In the genomic region with DNA sequence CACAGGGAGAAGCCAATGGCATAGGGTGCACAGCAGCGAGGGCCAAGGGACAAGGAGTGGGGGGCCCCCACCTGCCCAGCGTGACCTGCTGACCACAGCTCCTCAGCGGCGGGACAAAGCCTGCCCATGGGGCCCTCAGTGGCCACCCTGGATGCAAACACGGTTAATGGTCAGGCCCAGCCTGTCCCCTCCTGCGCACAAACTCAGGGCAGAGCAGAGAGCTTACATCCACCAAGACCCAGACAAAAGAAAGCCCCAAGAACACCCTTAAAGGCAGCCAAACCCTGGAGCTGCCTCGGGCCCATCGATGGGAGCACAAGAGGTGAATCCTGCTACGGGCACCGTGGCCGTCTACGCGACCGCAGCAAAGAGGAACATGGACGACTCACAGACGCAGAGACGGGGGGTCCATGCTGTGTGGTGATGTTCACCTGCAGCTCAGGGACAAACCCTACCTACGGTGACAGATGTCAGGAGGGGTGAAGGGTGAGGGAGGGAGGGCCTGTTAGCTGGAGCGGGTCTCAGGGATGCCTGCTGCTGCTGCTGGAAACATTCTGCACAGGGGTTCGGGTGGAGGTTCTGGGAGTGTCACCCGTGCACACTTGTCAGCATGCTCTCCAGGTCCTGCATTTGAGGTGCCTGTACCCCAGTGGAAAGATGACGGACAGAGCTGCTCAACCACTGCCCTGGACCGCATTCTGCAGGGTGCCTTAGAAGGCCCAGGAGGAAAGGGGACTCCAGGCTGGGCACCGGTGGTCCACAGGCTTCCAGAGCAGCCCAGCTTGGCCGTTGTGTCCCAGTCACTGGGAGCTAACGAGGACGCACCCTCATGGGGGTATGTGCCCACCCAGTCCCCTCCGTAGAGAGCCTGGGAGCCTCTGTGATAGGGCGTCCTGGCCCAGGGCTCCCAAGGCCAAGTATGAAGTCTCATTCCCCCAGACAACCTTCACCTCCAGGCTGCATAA, we compare ENCODE assay signal across 25 cellular contexts. TPM values are rescaled to one million over a fixed set of nuclear protein-coding genes. Genes with fewer than 3 reads are reported as not detected.
DNase-seq lines count a peak whose midpoint lies in the region; ATAC-seq and TF ChIP-seq lines count a peak whose summit lies in the region.
"Had no signal": no experiment of that assay in that cellular context is flagged by ENCODE, and none has a peak within 500 bp of the region (broad histone marks: within the 10 kb centered on the region; RNA-seq: fewer than 3 reads in every experiment).

No MANE protein-coding gene starts in this region.

- CTCF ChIA-PET in activated CD4-positive, alpha-beta memory T cell treated with anti-CD3 and anti-CD28 coated beads, Interleukin-2, amount 10 ng/mL, durations not matched to agents 7 days and 5 days (lab: Charles Lee), result no interaction called here
- CTCF ChIA-PET in activated CD4-positive, alpha-beta memory T cell treated with anti-CD3 and anti-CD28 coated beads for 36 hours (lab: Charles Lee), result interaction anchor here (0.8 kb wide), 1 partner anchor 623 kb away, joined by 3 read pairs; no protein-coding TSS in a partner anchor
- CTCF ChIA-PET in WTC11 (lab: Charles Lee), result no interaction called here

- no peak for ATAC-seq in HG02885 (IDR thresholded peaks at IDR 0.05; ENCODE audit: poor library complexity, unreplicated experiment)
- ATAC-seq in WTC11, result no peak
- ATAC-seq: activated T-cell treated with anti-CD3 and anti-CD28 coated beads, Interleukin-2, amount 50 U/mL, for 72 hours; K562; natural killer cell treated with Interleukin-12 subunit alpha and Interleukin-12 subunit beta and Interleukin-15 and Interleukin-18, amount 100 ng/mL, for 72 hours had no signal

- H3K36me3 ChIP-seq in endodermal cell (ENCODE audit: control insufficient read depth, insufficient read depth, low read length) (no peaks in the 10 kb centered on the region), ovary (no peaks in the 10 kb centered on the region)
- H3K36me3 ChIP-seq: left ventricle myocardium inferior had no signal

- H3K4me3 ChIP-seq in endodermal cell (ENCODE audit: low read length) (no peak overlapping the region), ovary (no peak overlapping the region)
- H3K4me3 ChIP-seq: K562, left ventricle myocardium inferior had no signal

- H3K36me3 Mint-ChIP-seq in activated CD4-positive, alpha-beta memory T cell treated with anti-CD3 and anti-CD28 coated beads, Interleukin-2, amount 10 ng/mL, durations not matched to agents 7 days and 5 days (ENCODE audit: low read depth), result no peaks in the 10 kb centered on the region
- no peaks in the 10 kb centered on the region for H3K36me3 Mint-ChIP-seq in activated CD4-positive, alpha-beta memory T cell treated with anti-CD3 and anti-CD28 coated beads for 36 hours
- H3K36me3 Mint-ChIP-seq in endodermal cell (ENCODE audit: low read depth) (no peaks in the 10 kb centered on the region), WTC11 (no peaks in the 10 kb centered on the region)
- H3K36me3 Mint-ChIP-seq: activated naive CD8-positive, alpha-beta T cell; natural killer cell treated with Interleukin-12 subunit alpha and Interleukin-12 subunit beta and Interleukin-15 and Interleukin-18, amount 100 ng/mL, for 72 hours had no signal

- WGBS in endodermal cell (ENCODE audit: insufficient coverage in 1 of 2, insufficient read length in 1 of 2), 2 experiments, result 92 to 96% methylated on average over 20 to 29 of the region's 29 CpGs
- 86 to 91% (median 87%) methylated on average over 29 of the region's 29 CpGs for WGBS in ovary, 3 donors

- H3K4me1 ChIP-seq in endodermal cell (ENCODE audit: control insufficient read depth, insufficient read depth, low read length) (no peaks in the 10 kb centered on the region), ovary (ENCODE audit: insufficient read depth) (no peaks in the 10 kb centered on the region)
- H3K4me1 ChIP-seq: left ventricle myocardium inferior had no signal

- H3K27ac Mint-ChIP-seq in activated CD4-positive, alpha-beta memory T cell treated with anti-CD3 and anti-CD28 coated beads, Interleukin-2, amount 10 ng/mL, durations not matched to agents 7 days and 5 days, result no peak overlapping the region
- H3K27ac Mint-ChIP-seq in activated CD4-positive, alpha-beta memory T cell treated with anti-CD3 and anti-CD28 coated beads for 36 hours, result no peak overlapping the region
- H3K27ac Mint-ChIP-seq in endodermal cell, result no peak overlapping the region
- no peak overlapping the region for H3K27ac Mint-ChIP-seq in WTC11
- H3K27ac Mint-ChIP-seq: activated B cell treated with CpG ODN at 0.5 μM for 24 hours; activated naive CD8-positive, alpha-beta T cell; activated T-cell treated with anti-CD3 and anti-CD28 coated beads, Interleukin-2, amount 50 U/mL, for 72 hours; natural killer cell treated with Interleukin-12 subunit alpha and Interleukin-12 subunit beta and Interleukin-15 and Interleukin-18, amount 100 ng/mL, for 72 hours had no signal

- H3K9me3 Mint-ChIP-seq in activated CD4-positive, alpha-beta memory T cell treated with anti-CD3 and anti-CD28 coated beads, Interleukin-2, amount 10 ng/mL, durations not matched to agents 7 days and 5 days, result no peaks in the 10 kb centered on the region
- H3K9me3 Mint-ChIP-seq in activated CD4-positive, alpha-beta memory T cell treated with anti-CD3 and anti-CD28 coated beads for 36 hours, result peaks cover 3% of the 10 kb centered on the region
- H3K9me3 Mint-ChIP-seq in endodermal cell (peaks cover 7% of the 10 kb centered on the region), WTC11 (peaks cover 7% of the 10 kb centered on the region)
- H3K9me3 Mint-ChIP-seq: natural killer cell treated with Interleukin-12 subunit alpha and Interleukin-12 subunit beta and Interleukin-15 and Interleukin-18, amount 100 ng/mL, for 72 hours had no signal

- no peak overlapping the region for H3K9ac ChIP-seq in endodermal cell (ENCODE audit: extremely low read depth, low read length, poor library complexity, severe bottlenecking)

- no peak for TF ChIP-seq POLR2A in ovary (IDR thresholded peaks at IDR 0.05)

- POLR2A ChIA-PET in activated CD4-positive, alpha-beta memory T cell treated with anti-CD3 and anti-CD28 coated beads, Interleukin-2, amount 10 ng/mL, durations not matched to agents 7 days and 5 days (lab: Charles Lee), result interaction anchor here (1.2 kb wide), 1 partner anchor 39 kb away, joined by 3 read pairs; no protein-coding TSS in a partner anchor
- POLR2A ChIA-PET in activated CD4-positive, alpha-beta memory T cell treated with anti-CD3 and anti-CD28 coated beads for 36 hours (lab: Charles Lee), result no interaction called here
- POLR2A ChIA-PET in WTC11 (lab: Charles Lee), result no interaction called here

- H3K4me1 Mint-ChIP-seq in activated CD4-positive, alpha-beta memory T cell treated with anti-CD3 and anti-CD28 coated beads, Interleukin-2, amount 10 ng/mL, durations not matched to agents 7 days and 5 days, result no peaks in the 10 kb centered on the region
- no peaks in the 10 kb centered on the region for H3K4me1 Mint-ChIP-seq in activated CD4-positive, alpha-beta memory T cell treated with anti-CD3 and anti-CD28 coated beads for 36 hours (ENCODE audit: low read depth)
- H3K4me1 Mint-ChIP-seq in endodermal cell (no peaks in the 10 kb centered on the region), WTC11 (no peaks in the 10 kb centered on the region; the same call in 1 of the 2 replicates)
- H3K4me1 Mint-ChIP-seq: activated B cell treated with CpG ODN at 0.5 μM for 24 hours had no signal

- no peak overlapping the region for H3K4me3 Mint-ChIP-seq in activated CD4-positive, alpha-beta memory T cell treated with anti-CD3 and anti-CD28 coated beads, Interleukin-2, amount 10 ng/mL, durations not matched to agents 7 days and 5 days
- no peak overlapping the region for H3K4me3 Mint-ChIP-seq in activated CD4-positive, alpha-beta memory T cell treated with anti-CD3 and anti-CD28 coated beads for 36 hours
- H3K4me3 Mint-ChIP-seq in endodermal cell, result no peak overlapping the region
- H3K4me3 Mint-ChIP-seq in WTC11, result no peak overlapping the region
- H3K4me3 Mint-ChIP-seq: activated B cell treated with CpG ODN at 0.5 μM for 24 hours; activated naive CD8-positive, alpha-beta T cell; activated T-cell treated with anti-CD3 and anti-CD28 coated beads, Interleukin-2, amount 50 U/mL, for 72 hours; natural killer cell treated with Interleukin-12 subunit alpha and Interleukin-12 subunit beta and Interleukin-15 and Interleukin-18, amount 100 ng/mL, for 72 hours had no signal

- peak overlapping the region; percentile 87 for H3K27ac ChIP-seq in C4-2B
- no peak overlapping the region for H3K27ac ChIP-seq in endodermal cell (ENCODE audit: low read depth, low read length)
- H3K27ac ChIP-seq in ovary, result no peak overlapping the region
- H3K27ac ChIP-seq: left ventricle myocardium inferior had no signal

- intact Hi-C loops in activated CD4-positive, alpha-beta memory T cell treated with anti-CD3 and anti-CD28 coated beads for 36 hours (cut with micrococcal nuclease), result no loop called here
- intact Hi-C loops in ovary (cut with DNase I), result no loop called here

- H3K9me3 ChIP-seq in endodermal cell (ENCODE audit: control insufficient read depth, low read length) (no peaks in the 10 kb centered on the region), ovary (no peaks in the 10 kb centered on the region)

- no peak for TF ChIP-seq EP300 in ovary (IDR thresholded peaks at IDR 0.05)

- no peaks in the 10 kb centered on the region for H3K27me3 Mint-ChIP-seq in activated CD4-positive, alpha-beta memory T cell treated with anti-CD3 and anti-CD28 coated beads, Interleukin-2, amount 10 ng/mL, durations not matched to agents 7 days and 5 days
- peaks cover 2% of the 10 kb centered on the region for H3K27me3 Mint-ChIP-seq in activated CD4-positive, alpha-beta memory T cell treated with anti-CD3 and anti-CD28 coated beads for 36 hours
- H3K27me3 Mint-ChIP-seq in endodermal cell (ENCODE audit: insufficient read depth), result peaks cover 20% of the 10 kb centered on the region
- peaks cover 8% of the 10 kb centered on the region for H3K27me3 Mint-ChIP-seq in WTC11 (ENCODE audit: low read depth)
- H3K27me3 Mint-ChIP-seq: activated B cell treated with CpG ODN at 0.5 μM for 24 hours; activated naive CD8-positive, alpha-beta T cell; natural killer cell treated with Interleukin-12 subunit alpha and Interleukin-12 subunit beta and Interleukin-15 and Interleukin-18, amount 100 ng/mL, for 72 hours had no signal

- H3K27me3 ChIP-seq in endodermal cell (ENCODE audit: control insufficient read depth, insufficient read depth, low read length, poor library complexity, severe bottlenecking) (no peaks in the 10 kb centered on the region), ovary (no peaks in the 10 kb centered on the region)

- DNase-seq in activated CD4-positive, alpha-beta memory T cell treated with anti-CD3 and anti-CD28 coated beads, Interleukin-2, amount 10 ng/mL, durations not matched to agents 7 days and 5 days, result peak; percentile 15
- DNase-seq in activated CD4-positive, alpha-beta memory T cell treated with anti-CD3 and anti-CD28 coated beads for 36 hours, result no peak
- DNase-seq in endodermal cell (peak; percentile 36), ovary (peak in 3 of 5 donors; percentile 4 to 11 (median 7)), WTC11 (ENCODE audit: low spot score) (no peak), germinal center (ENCODE audit: low spot score) (no peak)
- DNase-seq: activated B cell treated with CpG ODN at 0.5 μM for 24 hours; activated CD4-positive, alpha-beta T cell treated with anti-CD3 and anti-CD28 coated beads, Interleukin-2, amount 50 U/mL, for 48 hours; activated T-cell treated with anti-CD3 and anti-CD28 coated beads, Interleukin-2, amount 50 U/mL, for 72 hours; effector CD4-positive, alpha-beta T cell; erythroblast; foreskin fibroblast; left ventricle myocardium inferior; NCI-H1436 treated with DMSO at 0.1 percent for 48 hours; NCI-H446 treated with DMSO at 0.1 percent for 48 hours; SHP77 had no signal

- no peak for TF ChIP-seq CTCF in C4-2B (conservative IDR thresholded peaks at IDR 0.05)
- no peak for TF ChIP-seq CTCF in endodermal cell (conservative IDR thresholded peaks at IDR 0.05)
- TF ChIP-seq CTCF in ovary (IDR thresholded peaks at IDR 0.05), result no peak
- TF ChIP-seq CTCF in WTC11 (IDR thresholded peaks at IDR 0.05), result no peak

RNA-seq across cellular contexts. Expression of gene ASCL2, which starts 11.6 kb away (rescaled TPM):
- under 1 TPM; 0.35 to 0.68 TPM for total RNA-seq in activated CD4-positive, alpha-beta memory T cell treated with anti-CD3 and anti-CD28 coated beads, Interleukin-2, amount 10 ng/mL, durations not matched to agents 7 days and 5 days
- 1 to 10 TPM; 1.5 to 2.0 TPM for total RNA-seq in activated CD4-positive, alpha-beta memory T cell treated with anti-CD3 and anti-CD28 coated beads for 36 hours
- total RNA-seq in endodermal cell (not detected), ovary (1 to 10 TPM in 1 of 7 donors, under 1 TPM in 6; 0.18 to 1.3 (median 0.25) TPM), WTC11 (2021) (0.24 to 0.73 TPM (median 0.64 TPM) in 3 replicates)
- polyA plus RNA-seq in endodermal cell (2013, experiment 1 of 2), result 1.2 TPM
- 1.1 TPM for polyA plus RNA-seq in endodermal cell (2013, experiment 2 of 2)
- polyA plus RNA-seq in ovary, result under 1 TPM; 0.10 to 0.12 TPM
- total RNA-seq: A172, G401, left ventricle myocardium inferior, OCI-LY7, skeletal muscle tissue had no signal

RNA-seq across cellular contexts. Expression of gene C11orf21, which starts 42.9 kb away (rescaled TPM):
- total RNA-seq in activated CD4-positive, alpha-beta memory T cell treated with anti-CD3 and anti-CD28 coated beads, Interleukin-2, amount 10 ng/mL, durations not matched to agents 7 days and 5 days, result 10 to 100 TPM; 66.0 to 68.3 TPM
- 1 to 10 TPM; 8.2 to 8.8 TPM for total RNA-seq in activated CD4-positive, alpha-beta memory T cell treated with anti-CD3 and anti-CD28 coated beads for 36 hours
- total RNA-seq in endodermal cell (under 1 TPM in 1 of 2 donors, not detected in 1; 0.20 TPM), ovary (under 1 TPM in 5 of 7 donors, not detected in 2; 0.12 to 0.75 (median 0.31) TPM), WTC11 (2021) (0.11 to 0.24 TPM in 2 of 3 replicates, not detected in the other)
- polyA plus RNA-seq in endodermal cell (2013, experiment 1 of 2), result not detected
- not detected for polyA plus RNA-seq in endodermal cell (2013, experiment 2 of 2)
- under 1 TPM; 0.35 to 0.65 TPM for polyA plus RNA-seq in ovary
- total RNA-seq: G401 had no signal

RNA-seq across cellular contexts. Expression of gene TSPAN32, which starts 43.0 kb away (rescaled TPM):
- 10 to 100 TPM; 48.0 to 50.1 TPM for total RNA-seq in activated CD4-positive, alpha-beta memory T cell treated with anti-CD3 and anti-CD28 coated beads, Interleukin-2, amount 10 ng/mL, durations not matched to agents 7 days and 5 days
- 1 to 10 TPM; 5.5 to 6.5 TPM for total RNA-seq in activated CD4-positive, alpha-beta memory T cell treated with anti-CD3 and anti-CD28 coated beads for 36 hours
- total RNA-seq in endodermal cell (not detected), ovary (1 to 10 TPM in 3 of 7 donors, under 1 TPM in 3, not detected in 1; 0.63 to 3.9 (median 1.3) TPM), WTC11 (2021) (0.39 TPM in 1 of 3 replicates, not detected in the others)
- polyA plus RNA-seq in endodermal cell (2013, experiment 1 of 2), result not detected
- polyA plus RNA-seq in endodermal cell (2013, experiment 2 of 2), result 0.70 TPM
- 1 to 10 TPM in 1 of 2 donors, not detected in 1; 1.3 TPM for polyA plus RNA-seq in ovary
- total RNA-seq: G401 had no signal

Comparison
In these comparisons a context has a peak if more than half of its experiments do, and no peak if none do; other contexts are left out.
1. DNase-seq: peak in activated CD4-positive, alpha-beta memory T cell treated with anti-CD3 and anti-CD28 coated beads, Interleukin-2, amount 10 ng/mL, durations not matched to agents 7 days and 5 days (single experiment), endodermal cell (single experiment) and ovary (3 of 5); none in activated CD4-positive, alpha-beta memory T cell treated with anti-CD3 and anti-CD28 coated beads for 36 hours (single experiment), WTC11 (single experiment) and germinal center (single experiment).
2. RNA of gene C11orf21, which starts 42.9 kb away (total RNA-seq): 66.0 to 68.3 TPM in activated CD4-positive, alpha-beta memory T cell treated with anti-CD3 and anti-CD28 coated beads, Interleukin-2, amount 10 ng/mL, durations not matched to agents 7 days and 5 days; 8.2 to 8.8 TPM in activated CD4-positive, alpha-beta memory T cell treated with anti-CD3 and anti-CD28 coated beads for 36 hours, 0.11 to 0.24 TPM in WTC11, 0.20 TPM in endodermal cell and 0.12 to 0.75 TPM in ovary; every median in the first group is over 4 times any median in the second.
3. RNA of gene TSPAN32, which starts 43.0 kb away (total RNA-seq): 48.0 to 50.1 TPM in activated CD4-positive, alpha-beta memory T cell treated with anti-CD3 and anti-CD28 coated beads, Interleukin-2, amount 10 ng/mL, durations not matched to agents 7 days and 5 days; 5.5 to 6.5 TPM in activated CD4-positive, alpha-beta memory T cell treated with anti-CD3 and anti-CD28 coated beads for 36 hours, 0.63 to 3.9 TPM in ovary, 0.39 TPM in WTC11 and not detected in endodermal cell; every median in the first group is over 4 times any median in the second.